In genomic region chr20:62597416-62598115, GRCh38 we compare ENCODE assay signal across 1 cellular context.
TF ChIP-seq lines count a peak whose summit lies in the region.

No MANE protein-coding gene starts in this region.

TF ChIP-seq in H1, 55 proteins besides CTCF, POLR2A, EP300 and RAD21:
- TF ChIP-seq RBBP5 (IDR thresholded peaks at IDR 0.05; ENCODE audit: borderline replicate concordance, low read depth, low read length): no peak
- no peak for TF ChIP-seq SP2 (IDR thresholded peaks at IDR 0.05; ENCODE audit: low read length)
- TF ChIP-seq CHD7 (IDR thresholded peaks at IDR 0.05; ENCODE audit: insufficient replicate concordance, low read length): no peak
